ENCODE assay signal across 8 cellular contexts in genomic region chr1:161071886-161072371, GRCh38. TPM values are rescaled to one million over a fixed set of nuclear protein-coding genes. Genes with fewer than 3 reads are reported as not detected.
DNase-seq lines count a peak whose midpoint lies in the region; ATAC-seq and TF ChIP-seq lines count a peak whose summit lies in the region.

No MANE protein-coding gene starts in this region.

- ATAC-seq in CD8-positive, alpha-beta T cell, result no peak
- ATAC-seq in T-cell (replicated peaks in 1 of 4) (no peak), body of pancreas (peak; percentile 83), left colon (peak; percentile 40), GM21390 (IDR thresholded peaks at IDR 0.05; ENCODE audit: unreplicated experiment) (no peak)

- H3K4me3 ChIP-seq in CD8-positive, alpha-beta T cell (ENCODE audit: low read depth, low read length), result no peak overlapping the region
- H3K4me3 ChIP-seq in body of pancreas (no peak overlapping the region), stomach (no peak overlapping the region)

- no peaks in the 10 kb centered on the region for H3K27me3 ChIP-seq in CD8-positive, alpha-beta T cell (ENCODE audit: insufficient read depth, low read length)
- H3K27me3 ChIP-seq in body of pancreas (no peaks in the 10 kb centered on the region), stomach (no peaks in the 10 kb centered on the region)

- no peaks in the 10 kb centered on the region for H3K27me3 Mint-ChIP-seq in CD8-positive, alpha-beta T cell (ENCODE audit: low read depth)
- no peaks in the 10 kb centered on the region for H3K27me3 Mint-ChIP-seq in T-cell

- H3K9me3 ChIP-seq in CD8-positive, alpha-beta T cell (ENCODE audit: low read length), result no peaks in the 10 kb centered on the region
- H3K9me3 ChIP-seq in body of pancreas, result no peaks in the 10 kb centered on the region
- no peaks in the 10 kb centered on the region for H3K9me3 ChIP-seq in stomach

- peak overlapping the region; percentile 83 for H3K27ac Mint-ChIP-seq in CD8-positive, alpha-beta T cell
- peak overlapping the region in 1 of 2 donors; percentile 99 for H3K27ac Mint-ChIP-seq in T-cell

- intact Hi-C loops in CD8-positive, alpha-beta T cell (cut with DNase I, micrococcal nuclease), result loop anchor here (1.0 to 5.0 kb wide), 2 partner anchors 25 to 65 kb away; no protein-coding TSS in a partner anchor
- intact Hi-C loops in body of pancreas (cut with DNase I), result no loop called here
- intact Hi-C loops in left colon (cut with DNase I, micrococcal nuclease), result no loop called here
- intact Hi-C loops in stomach (cut with DNase I; ENCODE audit: low total_unique reads), result no loop called here

- peaks cover 40% of the 10 kb centered on the region for H3K4me1 Mint-ChIP-seq in CD8-positive, alpha-beta T cell (ENCODE audit: low read depth)
- H3K4me1 Mint-ChIP-seq in T-cell, result peaks cover 38 to 52% (median 41%) of the 10 kb centered on the region in 3 donors

- peak; percentile 19 to 68 (median 54) for DNase-seq in CD8-positive, alpha-beta T cell
- DNase-seq in HPDE6-E6E7 (ENCODE audit: extremely low spot score), result peak; percentile 48
- DNase-seq in T-cell, result peak in 28 of 34 experiments; percentile 12 to 60 (median 37)
- peak; percentile 79 to 86 (median 80) for DNase-seq in body of pancreas
- DNase-seq in left colon, result peak; percentile 53 to 74
- peak; percentile 74 for DNase-seq in stomach
- DNase-seq in foreskin melanocyte, result no peak

- peaks cover 31% of the 10 kb centered on the region for H3K4me1 ChIP-seq in CD8-positive, alpha-beta T cell (ENCODE audit: insufficient read depth, low read length)
- H3K4me1 ChIP-seq in body of pancreas (no peaks in the 10 kb centered on the region), stomach (peaks cover 0 to 10% (median 0%) of the 10 kb centered on the region in 4 donors)

- CTCF ChIA-PET in CD8-positive, alpha-beta T cell (lab: Charles Lee), result interaction anchor here (0.5 to 11.8 kb wide), 20 partner anchors 10 to 219 kb away, joined by 3 to 198 read pairs (median 5); partner anchors contain the start of genes F11R, KLHDC9, TSTD1 and USF1
- CTCF ChIA-PET in T-cell (lab: Charles Lee), result interaction anchor here (0.6 to 3.0 kb wide), 8 partner anchors 25 to 69 kb away, joined by 3 to 20 read pairs (median 4); partner anchors contain the start of genes KLHDC9 (in 1 of the 2) and USF1 (in 1 of the 2)

- H3K36me3 ChIP-seq in CD8-positive, alpha-beta T cell (ENCODE audit: insufficient read depth, low read length), result no peaks in the 10 kb centered on the region
- H3K36me3 ChIP-seq in body of pancreas (replicated peaks in 1 of 2; ENCODE audit: insufficient read depth in 1 of 2, low read depth in 2 of 2) (peaks cover 0 to 2% of the 10 kb centered on the region in 2 donors), stomach (peaks cover 0 to 31% (median 13%) of the 10 kb centered on the region in 4 donors)

- peaks cover 25% of the 10 kb centered on the region for H3K36me3 Mint-ChIP-seq in CD8-positive, alpha-beta T cell
- peaks cover 2% of the 10 kb centered on the region for H3K36me3 Mint-ChIP-seq in T-cell

- TF ChIP-seq POLR2A in body of pancreas (IDR thresholded peaks at IDR 0.05), result no peak
- TF ChIP-seq POLR2A in stomach (IDR thresholded peaks at IDR 0.05), result no peak

- H3K9me3 Mint-ChIP-seq in CD8-positive, alpha-beta T cell, result no peaks in the 10 kb centered on the region
- no peaks in the 10 kb centered on the region for H3K9me3 Mint-ChIP-seq in T-cell

- no peak overlapping the region for H3K4me3 Mint-ChIP-seq in CD8-positive, alpha-beta T cell
- no peak overlapping the region for H3K4me3 Mint-ChIP-seq in T-cell

- 27 to 36% methylated on average over 9 of the region's 9 CpGs for WGBS in body of pancreas, 2 donors
- WGBS in stomach, 5 donors, result 44 to 69% (median 55%) methylated on average over 9 of the region's 9 CpGs

- no peak for TF ChIP-seq EP300 in stomach (IDR thresholded peaks at IDR 0.05)

- no peak overlapping the region for H3K27ac ChIP-seq in CD8-positive, alpha-beta T cell (ENCODE audit: low read depth, low read length)
- H3K27ac ChIP-seq in body of pancreas (no peak overlapping the region), stomach (no peak overlapping the region)

- TF ChIP-seq CTCF in CD8-positive, alpha-beta T cell (IDR thresholded peaks at IDR 0.05), result peak; percentile 70
- TF ChIP-seq CTCF in body of pancreas (IDR thresholded peaks at IDR 0.05) (peak; percentile 25 to 94 (median 85)), stomach (IDR thresholded peaks at IDR 0.05) (peak in 5 of 7 experiments; percentile 31 to 70 (median 54))

- POLR2A ChIA-PET in CD8-positive, alpha-beta T cell (lab: Charles Lee), result interaction anchor here (0.6 to 8.6 kb wide), 4 partner anchors 26 to 410 kb away, joined by 3 to 189 read pairs (median 58); partner anchors contain the start of genes KLHDC9, TSTD1 and USF1
- POLR2A ChIA-PET in T-cell (lab: Charles Lee), result interaction anchor here in 1 of 2 donors (0.6 to 0.7 kb wide), 2 partner anchors 27 to 30 kb away, joined by 3 to 5 read pairs; no protein-coding TSS in a partner anchor

RNA-seq across cellular contexts. Expression of gene ARHGAP30, which starts 2.2 kb away (rescaled TPM):
- total RNA-seq in CD8-positive, alpha-beta T cell, result 10 to 100 TPM; 59.7 to 63.6 TPM
- total RNA-seq in T-cell, result 100 to 1,000 TPM; 193 to 299 (median 279) TPM
- 1 to 10 TPM; 3.1 to 4.9 TPM for total RNA-seq in body of pancreas
- total RNA-seq in left colon, result 1 to 10 TPM; 2.7 to 8.7 TPM
- 10 to 100 TPM in 3 of 5 donors, 1 to 10 TPM in 2; 2.6 to 28.6 (median 12.9) TPM for total RNA-seq in stomach
- polyA plus RNA-seq in stomach, result 1 to 10 TPM; 2.8 to 5.5 (median 4.6) TPM

RNA-seq across cellular contexts. Expression of gene NECTIN4, which starts 17.4 kb away (rescaled TPM):
- not detected for total RNA-seq in CD8-positive, alpha-beta T cell
- under 1 TPM in 1 of 5 donors, not detected in 4; 0.06 TPM for total RNA-seq in T-cell
- total RNA-seq in body of pancreas, result 1 to 10 TPM; 3.0 to 4.2 TPM
- total RNA-seq in left colon, result 1 to 10 TPM; 3.0 to 6.1 TPM
- 10 to 100 TPM in 2 of 5 donors, 1 to 10 TPM in 3; 2.0 to 20.3 (median 7.0) TPM for total RNA-seq in stomach
- 10 to 100 TPM in 1 of 3 donors, 1 to 10 TPM in 2; 1.7 to 14.2 (median 2.6) TPM for polyA plus RNA-seq in stomach

RNA-seq across cellular contexts. Expression of gene USF1, which starts 26.2 kb away (rescaled TPM):
- total RNA-seq in CD8-positive, alpha-beta T cell, result 10 to 100 TPM; 95.6 to 98.8 TPM
- total RNA-seq in T-cell (10 to 100 TPM; 65.4 to 96.1 (median 92.2) TPM), body of pancreas (10 to 100 TPM; 32.7 to 46.5 TPM), left colon (10 to 100 TPM; 67.4 to 72.4 TPM), stomach (100 to 1,000 TPM in 1 of 5 donors, 10 to 100 TPM in 3, 1 to 10 TPM in 1; 7.2 to 566 (median 65.2) TPM)
- 10 to 100 TPM; 48.0 to 73.1 (median 55.9) TPM for polyA plus RNA-seq in stomach

RNA-seq across cellular contexts. Expression of gene KLHDC9, which starts 26.2 kb away (rescaled TPM):
- not detected for total RNA-seq in CD8-positive, alpha-beta T cell
- total RNA-seq in T-cell, result 1 to 10 TPM in 1 of 5 donors, under 1 TPM in 2, not detected in 2; 0.82 to 1.6 (median 0.86) TPM
- 10 to 100 TPM; 13.5 to 22.7 TPM for total RNA-seq in body of pancreas
- total RNA-seq in left colon, result 10 to 100 TPM; 10.1 to 11.1 TPM
- 10 to 100 TPM in 1 of 5 donors, 1 to 10 TPM in 4; 1.3 to 41.4 (median 2.4) TPM for total RNA-seq in stomach
- polyA plus RNA-seq in stomach, result 1 to 10 TPM; 4.7 to 6.3 (median 5.3) TPM

RNA-seq across cellular contexts. Expression of gene TSTD1, which starts 33.2 kb away (rescaled TPM):
- 10 to 100 TPM; 44.8 to 46.6 TPM for total RNA-seq in CD8-positive, alpha-beta T cell
- total RNA-seq in T-cell (100 to 1,000 TPM in 2 of 5 donors, 10 to 100 TPM in 3; 39.9 to 130 (median 94.8) TPM), body of pancreas (10 to 100 TPM; 49.4 to 90.8 TPM), left colon (100 to 1,000 TPM in 1 of 2 donors, 10 to 100 TPM in 1; 92.1 to 120 TPM), stomach (100 to 1,000 TPM in 1 of 5 donors, 10 to 100 TPM in 3, not detected in 1; 13.2 to 112 (median 42.7) TPM)
- polyA plus RNA-seq in stomach, result 100 to 1,000 TPM; 117 to 186 (median 158) TPM

Comparison
In these comparisons a context has a peak if more than half of its experiments do, and no peak if none do; other contexts are left out.
1. ATAC-seq: peak in body of pancreas (single experiment) and left colon (single experiment); none in CD8-positive, alpha-beta T cell (single experiment), T-cell (0 of 4) and GM21390 (single experiment).
2. intact Hi-C loops: an anchor here in CD8-positive, alpha-beta T cell (1.0 to 5.0 kb wide); none called in body of pancreas, left colon and stomach.
3. Peak in every context shown above with its lines, with median percentiles within 50 percentile points of each other: CTCF ChIP-seq.